27 cellular contexts compared by ENCODE assay signal in the genomic region with DNA sequence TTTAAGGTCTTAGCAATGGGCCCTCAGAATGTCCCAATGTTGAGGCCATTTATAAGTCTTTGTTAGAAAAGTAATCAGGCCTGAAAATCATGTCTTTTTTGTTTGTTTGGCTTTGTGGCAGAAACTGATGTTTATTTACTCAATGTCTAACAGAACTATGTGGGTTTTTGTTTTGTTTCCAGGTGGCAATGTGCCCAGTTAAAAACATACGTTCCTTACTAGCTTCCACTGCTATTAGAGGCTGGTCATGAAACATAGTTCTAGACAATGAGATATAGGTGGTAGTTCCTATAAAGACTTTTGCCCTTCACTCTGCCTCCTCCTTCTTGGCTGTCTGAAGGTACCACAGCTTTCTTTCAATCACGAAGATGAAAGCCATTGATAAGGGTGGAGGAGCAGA.
"Had no signal": no experiment of that assay in that cellular context is flagged by ENCODE, and none has a peak within 500 bp of the region (broad histone marks: within the 10 kb centered on the region; RNA-seq: fewer than 3 reads in every experiment).

No MANE protein-coding gene starts in this region.

- H3K27ac Mint-ChIP-seq: activated naive CD8-positive, alpha-beta T cell; brain; natural killer cell treated with Interleukin-12 subunit alpha and Interleukin-12 subunit beta and Interleukin-15 and Interleukin-18, amount 100 ng/mL, for 72 hours; stimulated activated naive B cell treated with anti-CD40 and anti-IgM and Interleukin-4, amounts not matched to agents 10 μg/mL and 1 μg/mL and 100 μg/mL, for 72 hours; T-helper 2 cell treated with Interferon-gamma antibody and Interleukin-4, amounts not matched to agents 5 μg/mL and 100 μg/mL, for 36 hours had no signal

- H3K4me1 Mint-ChIP-seq: stimulated activated naive B cell treated with anti-CD40 and anti-IgM and Interleukin-4, amounts not matched to agents 10 μg/mL and 1 μg/mL and 100 μg/mL, for 72 hours had no signal

- H3K27ac ChIP-seq: adrenal gland, cardiac muscle cell, colonic mucosa, stomach, thyroid gland, upper lobe of left lung, vagina had no signal

- H3K4me3 Mint-ChIP-seq: activated naive CD8-positive, alpha-beta T cell; brain; natural killer cell treated with Interleukin-12 subunit alpha and Interleukin-12 subunit beta and Interleukin-15 and Interleukin-18, amount 100 ng/mL, for 72 hours; stimulated activated naive B cell treated with anti-CD40 and anti-IgM and Interleukin-4, amounts not matched to agents 10 μg/mL and 1 μg/mL and 100 μg/mL, for 72 hours; T-helper 2 cell treated with Interferon-gamma antibody and Interleukin-4, amounts not matched to agents 5 μg/mL and 100 μg/mL, for 36 hours had no signal

- H3K4me3 ChIP-seq: adrenal gland, cardiac muscle cell, colonic mucosa, mucosa of descending colon, stomach, thyroid gland, upper lobe of left lung, vagina had no signal

- H3K9me3 ChIP-seq: adrenal gland, colonic mucosa, mucosa of descending colon, stomach, thyroid gland, upper lobe of left lung, vagina had no signal

- H3K27me3 ChIP-seq: adrenal gland, cardiac muscle cell, colonic mucosa, stomach, thyroid gland, upper lobe of left lung, vagina had no signal

- ATAC-seq: left ventricle myocardium superior; mucosa of descending colon; natural killer cell treated with Interleukin-12 subunit alpha and Interleukin-12 subunit beta and Interleukin-15 and Interleukin-18, amount 100 ng/mL, for 72 hours; right cardiac atrium; stimulated activated naive B cell treated with anti-CD40 and anti-IgM and Interleukin-4, amounts not matched to agents 10 μg/mL and 1 μg/mL and 100 μg/mL, for 72 hours had no signal

- H3K27me3 Mint-ChIP-seq: activated naive CD8-positive, alpha-beta T cell; brain; natural killer cell treated with Interleukin-12 subunit alpha and Interleukin-12 subunit beta and Interleukin-15 and Interleukin-18, amount 100 ng/mL, for 72 hours; stimulated activated naive B cell treated with anti-CD40 and anti-IgM and Interleukin-4, amounts not matched to agents 10 μg/mL and 1 μg/mL and 100 μg/mL, for 72 hours had no signal

- H3K4me1 ChIP-seq: colonic mucosa, stomach, upper lobe of left lung, vagina had no signal

- DNase-seq: activated CD4-positive, alpha-beta T cell treated with anti-CD3 and anti-CD28 coated beads for 4 hours; activated CD4-positive, alpha-beta T cell treated with anti-CD3 and anti-CD28 coated beads, Interleukin-2, amount 50 U/mL, for 4 hours; activated CD4-positive, CD25-positive, alpha-beta regulatory T cell; activated effector memory CD4-positive, alpha-beta T cell treated with Interleukin-2 at 50 U/mL for 16 hours; activated naive CD4-positive, alpha-beta T cell treated with Interleukin-2 at 50 U/mL for 16 hours; activated T-cell treated with anti-CD3 and anti-CD28 coated beads for 4 hours; adrenal gland; aorta; cerebellar nuclear complex; colonic mucosa; effector CD8-positive, alpha-beta T cell; islet precursor cell; left ventricle myocardium superior; mucosa of descending colon; right cardiac atrium; stimulated activated CD4-positive, alpha-beta T cell treated with anti-CD3 and anti-CD28 coated beads, Interleukin-15, amount 100 ng/mL, for 24 hours; stimulated activated CD4-positive, alpha-beta T cell treated with anti-CD3 and anti-CD28 coated beads, Interleukin-2, amount 100 ng/mL, for 24 hours; stimulated activated naive B cell treated with anti-CD40 and anti-IgM and Interleukin-4, amounts not matched to agents 10 μg/mL and 1 μg/mL and 100 μg/mL, for 72 hours; stomach; thyroid gland; upper lobe of left lung had no signal

- H3K36me3 ChIP-seq: adrenal gland, colonic mucosa, stomach, thyroid gland, upper lobe of left lung, vagina had no signal
